10 cellular contexts compared by ENCODE assay signal in genomic region chr7:149719050-149719899, GRCh38. TPM values are rescaled to one million over a fixed set of nuclear protein-coding genes. Genes with fewer than 3 reads are reported as not detected.
DNase-seq lines count a peak whose midpoint lies in the region; ATAC-seq, FAIRE-seq and TF ChIP-seq lines count a peak whose summit lies in the region.
"Had no signal": no experiment of that assay in that cellular context is flagged by ENCODE, and none has a peak within 500 bp of the region (broad histone marks: within the 10 kb centered on the region; RNA-seq: fewer than 3 reads in every experiment).

No MANE protein-coding gene starts in this region.

- no peak overlapping the region for H2BK15ac ChIP-seq in IMR-90 (ENCODE audit: low read depth, low read length)

- CTCF ChIA-PET in IMR-90 (lab: Yijun Ruan, JAX) (no interaction called here), GM12878 (lab: Yijun Ruan, JAX) (interaction anchor here (0.6 to 3.5 kb wide), 4 partner anchors 21 to 573 kb away, joined by 3 to 15 read pairs (median 4); no protein-coding TSS in a partner anchor), PC-9 (lab: Charles Lee) (no interaction called here)

- no peak overlapping the region; the same call in 1 of the 2 replicates for H2AK5ac ChIP-seq in IMR-90 (ENCODE audit: low read depth, low read length)

- no peak overlapping the region for H2AFZ ChIP-seq in IMR-90 (replicated peaks; ENCODE audit: low read length, poor library complexity)
- H2AFZ ChIP-seq in GM12878 (ENCODE audit: control insufficient read depth, low read depth, low read length) = no peak overlapping the region
- no peak overlapping the region for H2AFZ ChIP-seq in PC-9

- peaks cover 55% of the 10 kb centered on the region for H4K20me1 ChIP-seq in BLaER1
- H4K20me1 ChIP-seq in IMR-90 (ENCODE audit: insufficient read depth, low read length) = no peaks in the 10 kb centered on the region; the same call in 1 of the 2 replicates
- H4K20me1 ChIP-seq in GM12878 (ENCODE audit: control insufficient read depth, insufficient read depth) = no peaks in the 10 kb centered on the region
- H4K20me1 ChIP-seq in PC-9 (ENCODE audit: insufficient read depth) = no peaks in the 10 kb centered on the region

- H3K79me2 ChIP-seq in GM12878 (ENCODE audit: control insufficient read depth, insufficient read depth, low read length) = peaks cover 4% of the 10 kb centered on the region
- no peaks in the 10 kb centered on the region; the same call in 1 of the 2 replicates for H3K79me2 ChIP-seq in PC-9 (ENCODE audit: low read depth)

- WGBS in IMR-90 (ENCODE audit: extremely low coverage in 2 of 2, insufficient read length in 1 of 2), 2 experiments = 93% methylated on average over 20 of the region's 29 CpGs; no CpG with 5 or more reads in 1 of the 2 experiments
- WGBS in GM12878 (ENCODE audit: insufficient coverage, insufficient replicate concordance, low lambda C conversion rate, missing lambda C conversion rate) = 94% methylated on average over 29 of the region's 29 CpGs

- RAD21 ChIA-PET in GM12878 (lab: Charles Lee; ENCODE audit: unreplicated experiment) = interaction anchor here (1.4 to 1.8 kb wide), 2 partner anchors 21 to 57 kb away, joined by 4 to 5 read pairs; no protein-coding TSS in a partner anchor

- H3K36me3 ChIP-seq in BLaER1 = peaks cover 57% of the 10 kb centered on the region
- H3K36me3 ChIP-seq in IMR-90 (ENCODE audit: control insufficient read depth, insufficient read depth, low read length) = peaks cover 34% of the 10 kb centered on the region
- peaks cover 0 to 6% of the 10 kb centered on the region in 2 experiments; a peak in 3 of 4 replicates for H3K36me3 ChIP-seq in GM12878 (ENCODE audit: control insufficient read depth in 2 of 2, insufficient read depth in 2 of 2, low read length in 1 of 2)
- H3K36me3 ChIP-seq in PC-9 (ENCODE audit: low read depth) = no peaks in the 10 kb centered on the region

- H3K4me2 ChIP-seq in BLaER1 = peak overlapping the region; percentile 52
- H3K4me2 ChIP-seq in IMR-90 (ENCODE audit: low read depth, low read length) = no peak overlapping the region
- no peak overlapping the region for H3K4me2 ChIP-seq in GM12878 (ENCODE audit: control insufficient read depth, insufficient read depth)
- no peak overlapping the region for H3K4me2 ChIP-seq in PC-9

- H3K4me3 ChIP-seq in BLaER1 (no peak overlapping the region), IMR-90 (ENCODE audit: insufficient read depth, low read depth, low read length) (no peak overlapping the region), GM12878 (no peak overlapping the region), PC-9 (no peak overlapping the region)

- FAIRE-seq in GM12878 (lab: Jason Lieb, UNC) = no peak

- H3K27me3 ChIP-seq in BLaER1 = no peaks in the 10 kb centered on the region
- no peaks in the 10 kb centered on the region for H3K27me3 ChIP-seq in IMR-90 (ENCODE audit: control insufficient read depth, insufficient read depth, low read length)
- no peaks in the 10 kb centered on the region for H3K27me3 ChIP-seq in GM12878 (replicated peaks in 1 of 2; ENCODE audit: control insufficient read depth in 2 of 2, insufficient read depth in 2 of 2, low read length in 1 of 2)
- no peaks in the 10 kb centered on the region for H3K27me3 ChIP-seq in PC-9 (ENCODE audit: insufficient read depth, low read depth)

- no peak overlapping the region for H3K23ac ChIP-seq in IMR-90 (ENCODE audit: low read depth, low read length)

- DNase-seq in IMR-90 = peak; percentile 76
- DNase-seq in GM12878 (ENCODE audit: low read depth, low spot score) = no peak
- peak; percentile 61 for DNase-seq in kidney tubule cell (ENCODE audit: low spot score)
- no peak for DNase-seq in PC-9
- DNase-seq in mucosa of gallbladder (ENCODE audit: low spot score) = no peak
- no peak for DNase-seq in stimulated activated CD4-positive, alpha-beta T cell treated with anti-CD3 and anti-CD28 coated beads, Interleukin-1b, Interleukin-23, amount 100 ng/mL, for 48 hours
- DNase-seq: COR-L47, NCI-H446 treated with DMSO at 0.1 percent for 48 hours had no signal

- no peak overlapping the region for H3K14ac ChIP-seq in IMR-90 (replicated peaks; ENCODE audit: low read depth, low read length)

- peaks cover 12 to 36% of the 10 kb centered on the region in 2 experiments; a peak in 3 of 4 replicates for H3K79me1 ChIP-seq in IMR-90 (ENCODE audit: low read depth in 1 of 2, low read length in 2 of 2)

- dilution Hi-C loops in IMR-90 (cut with HindIII; ENCODE audit: low sequenced_read_pairs, unreplicated experiment) = no loop called here

- H4K5ac ChIP-seq in IMR-90 (ENCODE audit: low read depth, low read length) = no peak overlapping the region

- POLR2A ChIA-PET in IMR-90 (lab: Charles Lee; ENCODE audit: unreplicated experiment) = no interaction called here
- POLR2A ChIA-PET in GM12878 (lab: Charles Lee) = interaction anchor here (0.5 to 1.1 kb wide), 2 partner anchors 53 to 237 kb away, joined by 3 read pairs; no protein-coding TSS in a partner anchor
- POLR2A ChIA-PET in PC-9 (lab: Charles Lee; ENCODE audit: unreplicated experiment) = no interaction called here

- no peak overlapping the region for H3K4ac ChIP-seq in IMR-90 (ENCODE audit: low read depth, low read length)

- SMC1A ChIA-PET in GM12878 (lab: Charles Lee; ENCODE audit: uncharacterized antibody, unreplicated experiment) = interaction anchor here (0.7 to 1.6 kb wide), 4 partner anchors 11 to 56 kb away, joined by 3 to 10 read pairs (median 3); no protein-coding TSS in a partner anchor

- no peak overlapping the region for H3K9ac ChIP-seq in BLaER1
- no peak overlapping the region for H3K9ac ChIP-seq in IMR-90 (ENCODE audit: low read depth, low read length)
- no peak overlapping the region for H3K9ac ChIP-seq in GM12878 (ENCODE audit: control insufficient read depth, insufficient read depth, low read length)

- H2BK20ac ChIP-seq in IMR-90 (ENCODE audit: low read depth, low read length) = no peak overlapping the region

- no peak overlapping the region; the same call in 1 of the 2 replicates for H4K91ac ChIP-seq in IMR-90 (ENCODE audit: insufficient read depth, low read depth, low read length)

- no peak overlapping the region for H2BK120ac ChIP-seq in IMR-90 (ENCODE audit: low read depth, low read length)

- no peak overlapping the region for H3K56ac ChIP-seq in IMR-90 (ENCODE audit: extremely low read depth, insufficient read depth, low read length)

- H2AK9ac ChIP-seq in IMR-90 (replicated peaks; ENCODE audit: low read depth, low read length, poor library complexity) = no peak overlapping the region

- no peaks in the 10 kb centered on the region for H3K9me3 ChIP-seq in BLaER1
- peaks cover 3% of the 10 kb centered on the region; the same call in 1 of the 2 replicates for H3K9me3 ChIP-seq in IMR-90 (ENCODE audit: control insufficient read depth, insufficient read depth, low read length)
- no peaks in the 10 kb centered on the region for H3K9me3 ChIP-seq in GM12878 (replicated peaks; ENCODE audit: control insufficient read depth, insufficient read depth, low read length)
- H3K9me3 ChIP-seq in PC-9 (ENCODE audit: insufficient read depth, low read depth) = no peaks in the 10 kb centered on the region

- no TSS peak for BruUV-seq in IMR-90 (replicated peaks; lab: Mats Ljungman, UMichigan)
- no TSS peak for BruUV-seq in GM12878 (replicated peaks; lab: Mats Ljungman, UMichigan)
- BruUV-seq in PC-9 (replicated peaks; lab: Mats Ljungman, UMichigan) = no TSS peak

- H3K9me2 ChIP-seq in PC-9 (ENCODE audit: insufficient read depth) = no peaks in the 10 kb centered on the region

- no peak overlapping the region for H3K18ac ChIP-seq in IMR-90 (ENCODE audit: low read depth, low read length)

- TF ChIP-seq EP300 in GM12878 (IDR thresholded peaks at IDR 0.05; ENCODE audit: borderline replicate concordance in 1 of 2, control insufficient read depth in 1 of 2, low read depth in 2 of 2, low read length in 2 of 2) = no peak

- TF ChIP-seq RAD21 in IMR-90 (IDR thresholded peaks at IDR 0.05; ENCODE audit: low read length) = no peak
- no peak for TF ChIP-seq RAD21 in GM12878 (IDR thresholded peaks at IDR 0.05; ENCODE audit: insufficient read depth, low read depth, low read length)

- 0 out of 2 replicates have a peak overlapping the region, but pooled peaks have one; percentile 41 for H3K27ac ChIP-seq in BLaER1
- 0 out of 2 replicates have a peak overlapping the region, but pooled peaks have one; percentile 6 for H3K27ac ChIP-seq in IMR-90 (ENCODE audit: insufficient read depth, low read length)
- H3K27ac ChIP-seq in GM12878 (ENCODE audit: control insufficient read depth, insufficient read depth) = no peak overlapping the region
- H3K27ac ChIP-seq in PC-9 = no peak overlapping the region

- H4K8ac ChIP-seq in IMR-90 (ENCODE audit: low read depth in 2 of 2, low read length in 2 of 2) = no peak overlapping the region

- no peak for TF ChIP-seq POLR2A in IMR-90 (IDR thresholded peaks at IDR 0.05; ENCODE audit: low read depth, low read length)
- no peak for TF ChIP-seq POLR2A in GM12878 (IDR thresholded peaks at IDR 0.05; ENCODE audit: low read depth, low read length)

- no peaks in the 10 kb centered on the region for H3F3A ChIP-seq in PC-9 (ENCODE audit: insufficient read depth, low read depth)

- in situ Hi-C loops in IMR-90 (cut with MboI; ENCODE audit: low sequenced_read_pairs) = no loop called here
- in situ Hi-C loops in GM12878 (cut with MboI) = no loop called here

- peaks cover 54% of the 10 kb centered on the region for H3K4me1 ChIP-seq in BLaER1
- H3K4me1 ChIP-seq in IMR-90 (ENCODE audit: control insufficient read depth, insufficient read depth, low read length) = peaks cover 10% of the 10 kb centered on the region
- H3K4me1 ChIP-seq in GM12878 (ENCODE audit: control insufficient read depth, insufficient read depth, low read length) = peaks cover 9% of the 10 kb centered on the region
- H3K4me1 ChIP-seq in PC-9 (replicated peaks; ENCODE audit: insufficient read depth) = peaks cover 9% of the 10 kb centered on the region

- ATAC-seq in IMR-90 (ENCODE audit: low read depth) (no peak), GM12878 (no peak), GM18861 (IDR thresholded peaks at IDR 0.05; ENCODE audit: unreplicated experiment) (no peak)

- TF ChIP-seq CTCF in IMR-90 (conservative IDR thresholded peaks at IDR 0.05; ENCODE audit: low read depth, low read length) (no peak), GM12878 (IDR thresholded peaks at IDR 0.05 in 2 of 3, conservative IDR thresholded peaks at IDR 0.05 in 1 of 3; ENCODE audit: control insufficient read depth in 2 of 3, extremely low read depth in 1 of 3, insufficient read depth in 1 of 3, low read depth in 3 of 3, low read length in 3 of 3) (no peak), PC-9 (conservative IDR thresholded peaks at IDR 0.05) (no peak)

- intact Hi-C loops in IMR-90 (cut with micrococcal nuclease) (loop anchor here (5.0 to 10.0 kb wide), 2 partner anchors 53 to 94 kb away; partner anchors contain the start of gene ZNF467), GM12878 (cut with micrococcal nuclease; ENCODE audit: unreplicated experiment) (no loop called here), PC-9 (cut with micrococcal nuclease; ENCODE audit: unreplicated experiment) (loop anchor here (10.0 kb wide), 1 partner anchor 94 kb away; no protein-coding TSS in a partner anchor)

- peaks cover 9% of the 10 kb centered on the region; the same call in 1 of the 2 replicates for H3K9me1 ChIP-seq in IMR-90 (ENCODE audit: insufficient read depth, low read length)

- no peak overlapping the region for H2BK5ac ChIP-seq in IMR-90 (ENCODE audit: low read depth, low read length, poor library complexity, severe bottlenecking)

RNA-seq across cellular contexts. Expression of gene ZNF467, which starts 54.1 kb away (rescaled TPM):
- total RNA-seq in IMR-90 (2012; rRNA removed) = under 0.01 TPM in 1 of 2 replicates, not detected in the other
- polyA plus RNA-seq in IMR-90 (2012; rRNA removed) = 0.67 and 0.77 TPM in 2 replicates
- 0.43 and 0.89 TPM in 2 replicates for polyA plus RNA-seq in IMR-90 (2012; cell fraction: cytosol; rRNA removed)
- polyA plus RNA-seq in IMR-90 (2012; cell fraction: nucleus; rRNA removed; ENCODE audit: low replicate concordance) = 3.8 and 5.6 TPM in 2 replicates
- 0.77 and 0.93 TPM in 2 replicates for total RNA-seq in GM12878 (2013; cell fraction: nucleolus; rRNA removed)
- not detected in 2 replicates for total RNA-seq in GM12878 (2014; rRNA removed)
- not detected in 2 replicates for total RNA-seq in GM12878 (2014; rRNA removed; fragmentation: Illumina TruSeq; extraction: Trizol)
- not detected in 2 replicates for total RNA-seq in GM12878 (2021)
- polyA plus RNA-seq in GM12878 (2011; ENCODE audit: low read depth) = not detected
- not detected in 2 replicates for polyA plus RNA-seq in GM12878 (2011; rRNA removed)
- polyA plus RNA-seq in GM12878 (2011; cell fraction: cytosol; rRNA removed) = 0.07 TPM in 1 of 2 replicates, not detected in the other
- 0.35 and 0.45 TPM in 2 replicates for polyA plus RNA-seq in GM12878 (2011; cell fraction: nucleus; rRNA removed)
- polyA plus RNA-seq in GM12878 (2012) = 0.19 and 0.34 TPM in 2 replicates
- polyA plus RNA-seq in GM12878 (2014; fragmentation: Illumina TruSeq; extraction: Trizol) = not detected in 2 replicates
- polyA plus RNA-seq in GM12878 (2014; fragmentation: Nextera tagmentation; extraction: Ambion mirVana) = not detected
- polyA plus RNA-seq in GM12878 (2014; rRNA removed) = 0.04 TPM in 1 of 2 replicates, not detected in the other
- polyA plus RNA-seq in GM12878 (2016; fragmentation: Nextera tagmentation; extraction: Ambion mirVana) = not detected
- polyA minus RNA-seq in GM12878 (2011; rRNA and poly(A)+ RNA removed) = 0.05 TPM in 1 of 2 replicates, not detected in the other
- polyA minus RNA-seq in GM12878 (2011; cell fraction: cytosol; rRNA and poly(A)+ RNA removed) = not detected in 2 replicates
- polyA minus RNA-seq in GM12878 (2011; cell fraction: nucleus; rRNA and poly(A)+ RNA removed) = not detected in 2 replicates
- 6.6 and 10.3 TPM in 2 replicates for total RNA-seq in PC-9 (2021)
- total RNA-seq in mucosa of gallbladder = 31.1 TPM

Comparison
In these comparisons a context has a peak if more than half of its experiments do, and no peak if none do; other contexts are left out.
1. H3K27ac ChIP-seq: peak in BLaER1 (single experiment) and IMR-90 (single experiment); none in GM12878 (single experiment) and PC-9 (single experiment).
2. DNase-seq: peak in IMR-90 (single experiment) and kidney tubule cell (single experiment); none in GM12878 (single experiment), PC-9 (0 of 2), mucosa of gallbladder (single experiment) and stimulated activated CD4-positive, alpha-beta T cell treated with anti-CD3 and anti-CD28 coated beads, Interleukin-1b, Interleukin-23, amount 100 ng/mL, for 48 hours (single experiment).